ENCODE assay signal across 9 cellular contexts in genomic region chr20:5863040-5863811, GRCh38. TPM values are rescaled to one million over a fixed set of nuclear protein-coding genes. Genes with fewer than 3 reads are reported as not detected.
DNase-seq lines count a peak whose midpoint lies in the region; TF ChIP-seq lines count a peak whose summit lies in the region.
"Had no signal": no experiment of that assay in that cellular context is flagged by ENCODE, and none has a peak within 500 bp of the region (broad histone marks: within the 10 kb centered on the region; RNA-seq: fewer than 3 reads in every experiment).

No MANE protein-coding gene starts in this region.

- no peaks in the 10 kb centered on the region for H3K9me3 ChIP-seq in CD8-positive, alpha-beta memory T cell (ENCODE audit: low read length)
- H3K9me3 ChIP-seq in tibial nerve = no peaks in the 10 kb centered on the region

- peaks cover 0 to 2% of the 10 kb centered on the region in 2 donors for H3K27me3 Mint-ChIP-seq in CD8-positive, alpha-beta memory T cell
- H3K27me3 Mint-ChIP-seq: IgD-negative memory B cell had no signal

- no peak for TF ChIP-seq POLR2A in tibial nerve (IDR thresholded peaks at IDR 0.05)

- 67 to 71% methylated on average over 12 of the region's 12 CpGs for WGBS in tibial nerve, 2 donors

- no peak overlapping the region for H3K27ac ChIP-seq in CD8-positive, alpha-beta memory T cell (ENCODE audit: low read depth, low read length)
- no peak overlapping the region for H3K27ac ChIP-seq in tibial nerve

- in situ Hi-C loops in KBM-7 (cut with MboI; ENCODE audit: low pct_unique_long_range_greater_than_20kb, low sequenced_read_pairs) (no loop called here), astrocyte of the spinal cord (cut with HindIII; ENCODE audit: low sequenced_read_pairs) (no loop called here)

- DNase-seq in AG08395 (ENCODE audit: low spot score) = peak; percentile 63
- peak; percentile 39 for DNase-seq in KBM-7
- DNase-seq in astrocyte of the spinal cord (ENCODE audit: low read depth, low spot score) = peak; percentile 49
- DNase-seq in kidney tubule cell (ENCODE audit: low spot score) = peak; percentile 76
- no peak for DNase-seq in CD8-positive, alpha-beta memory T cell
- DNase-seq in NCI-H1694 treated with DMSO at 0.1 percent for 48 hours (lab: John Stamatoyannopoulos, UW) = no peak
- DNase-seq in DMS153 treated with DMSO at 0.1 percent for 48 hours (lab: John Stamatoyannopoulos, UW; ENCODE audit: unreplicated experiment) = no peak
- no peak for DNase-seq in tibial nerve (ENCODE audit: low spot score in 2 of 2)

- H3K4me3 Mint-ChIP-seq in CD8-positive, alpha-beta memory T cell = peak overlapping the region in 1 of 7 donors; percentile 24
- H3K4me3 Mint-ChIP-seq: IgD-negative memory B cell had no signal

- peaks cover 6 to 16% (median 15%) of the 10 kb centered on the region in 3 donors for H3K36me3 Mint-ChIP-seq in CD8-positive, alpha-beta memory T cell

- TF ChIP-seq EP300 in tibial nerve (IDR thresholded peaks at IDR 0.05) = no peak

- H3K4me1 ChIP-seq in CD8-positive, alpha-beta memory T cell (ENCODE audit: insufficient read depth, low read length) = no peaks in the 10 kb centered on the region
- no peaks in the 10 kb centered on the region for H3K4me1 ChIP-seq in tibial nerve

- H3K9me3 Mint-ChIP-seq in CD8-positive, alpha-beta memory T cell = no peaks in the 10 kb centered on the region
- H3K9me3 Mint-ChIP-seq: IgD-negative memory B cell had no signal

- no peaks in the 10 kb centered on the region for H3K36me3 ChIP-seq in CD8-positive, alpha-beta memory T cell (ENCODE audit: insufficient read depth, low read length)
- H3K36me3 ChIP-seq in tibial nerve = peaks cover 0 to 8% (median 0%) of the 10 kb centered on the region in 3 donors

- POLR2A ChIA-PET in CD8-positive, alpha-beta memory T cell (lab: Charles Lee) = no interaction called here

- TF ChIP-seq CTCF in astrocyte of the spinal cord (IDR thresholded peaks at IDR 0.05; ENCODE audit: low read depth, low read length) = no peak
- TF ChIP-seq CTCF in tibial nerve (IDR thresholded peaks at IDR 0.05) = no peak

- no peaks in the 10 kb centered on the region for H3K27me3 ChIP-seq in CD8-positive, alpha-beta memory T cell (ENCODE audit: insufficient read depth, low read length, poor library complexity, severe bottlenecking)
- H3K27me3 ChIP-seq in tibial nerve = no peaks in the 10 kb centered on the region

- H3K4me1 Mint-ChIP-seq in CD8-positive, alpha-beta memory T cell = peaks cover 14 to 33% (median 33%) of the 10 kb centered on the region in 3 donors
- H3K4me1 Mint-ChIP-seq: IgD-negative memory B cell had no signal

- CTCF ChIA-PET in CD8-positive, alpha-beta memory T cell (lab: Charles Lee) = no interaction called here

- no peak overlapping the region for H3K4me3 ChIP-seq in astrocyte of the spinal cord (ENCODE audit: low read depth, low read length)
- no peak overlapping the region for H3K4me3 ChIP-seq in CD8-positive, alpha-beta memory T cell (ENCODE audit: low read length)
- H3K4me3 ChIP-seq in tibial nerve = no peak overlapping the region

- peak overlapping the region in 3 of 8 donors; percentile 14 to 66 (median 60) for H3K27ac Mint-ChIP-seq in CD8-positive, alpha-beta memory T cell

RNA-seq across cellular contexts. Expression of gene CHGB, which starts 48.1 kb away (rescaled TPM):
- total RNA-seq in CD8-positive, alpha-beta memory T cell = under 1 TPM; 0.13 to 0.20 TPM
- not detected for polyA plus RNA-seq in CD8-positive, alpha-beta memory T cell
- 1 to 10 TPM in 1 of 4 donors, under 1 TPM in 2, not detected in 1; 0.39 to 1.1 (median 0.42) TPM for total RNA-seq in tibial nerve
- polyA plus RNA-seq: IgD-negative memory B cell had no signal

Comparison
In these comparisons a context has a peak if more than half of its experiments do, and no peak if none do; other contexts are left out.
1. DNase-seq: peak in AG08395 (single experiment), KBM-7 (single experiment), astrocyte of the spinal cord (single experiment) and kidney tubule cell (single experiment); none in CD8-positive, alpha-beta memory T cell (0 of 5), NCI-H1694 treated with DMSO at 0.1 percent for 48 hours (single experiment), DMS153 treated with DMSO at 0.1 percent for 48 hours (single experiment) and tibial nerve (0 of 2).